Comparison of ENCODE assay signal across 7 cellular contexts in the genomic region with DNA sequence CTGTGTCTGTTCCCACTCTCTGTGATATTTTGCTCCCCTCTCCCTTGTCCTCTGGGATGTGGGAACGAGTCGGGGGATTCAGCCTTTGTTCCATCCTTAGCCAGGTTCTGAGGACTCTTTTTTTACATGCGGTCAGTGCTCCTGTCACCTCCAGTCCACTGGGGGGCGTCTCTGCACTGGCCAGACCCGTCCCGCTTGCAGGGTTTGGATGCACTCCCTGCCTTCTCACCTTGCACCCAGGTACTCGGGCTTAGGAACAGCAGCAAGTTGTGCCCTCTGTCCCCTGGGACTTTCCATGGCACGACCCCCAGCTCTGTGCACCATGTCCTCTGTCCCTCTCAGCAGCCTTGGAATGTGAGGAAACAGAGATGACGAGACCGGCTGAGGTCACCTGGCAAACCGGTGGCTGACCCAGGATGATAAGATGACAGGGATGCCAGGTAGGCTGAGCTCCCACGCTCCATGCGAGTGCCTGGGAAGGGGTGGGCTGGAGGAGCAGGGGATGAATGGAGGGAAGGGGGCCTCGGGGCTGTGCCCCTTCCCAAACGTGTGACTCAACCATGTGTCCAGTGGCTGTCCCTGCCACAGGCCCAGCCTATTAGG. TPM values are rescaled to one million over a fixed set of nuclear protein-coding genes. Genes with fewer than 3 reads are reported as not detected.
A peak's percentile ranks its signal among the peaks of the same experiment; 100 is the strongest.
DNase-seq lines count a peak whose midpoint lies in the region; ATAC-seq and TF ChIP-seq lines count a peak whose summit lies in the region.

No MANE protein-coding gene starts in this region.

- H3K4me3 ChIP-seq in epithelial cell of esophagus (ENCODE audit: low read length) = no peak overlapping the region
- H3K4me3 ChIP-seq in vagina = no peak overlapping the region

- no peaks in the 10 kb centered on the region for H3K36me3 Mint-ChIP-seq in naive thymus-derived CD8-positive, alpha-beta T cell

- peaks cover 10 to 18% (median 12%) of the 10 kb centered on the region in 5 donors for H3K27me3 Mint-ChIP-seq in naive thymus-derived CD8-positive, alpha-beta T cell

- DNase-seq in GM13976 (ENCODE audit: low spot score) = peak; percentile 82
- peak; percentile 22 to 48 for DNase-seq in NCI-H1930 (lab: John Stamatoyannopoulos, UW)
- DNase-seq in activated CD4-positive, alpha-beta T cell treated with anti-CD3 and anti-CD28 coated beads, Interleukin-2, amount 50 U/mL, for 4 hours = peak; percentile 33 to 36
- peak; percentile 64 for DNase-seq in epithelial cell of esophagus (ENCODE audit: low read depth)
- peak; percentile 5 to 82 (median 33) for DNase-seq in naive thymus-derived CD8-positive, alpha-beta T cell
- DNase-seq in vagina (ENCODE audit: extremely low spot score in 2 of 2) = no peak

- in situ Hi-C loops in GM13976 (cut with MboI; ENCODE audit: low sequenced_read_pairs, unreplicated experiment) = loop anchor here (10.0 kb wide), 1 partner anchor 133 kb away; no protein-coding TSS in a partner anchor

- no peak overlapping the region for H3K27ac ChIP-seq in vagina

- peak; percentile 69 for TF ChIP-seq CTCF in GM13976 (IDR thresholded peaks at IDR 0.05; ENCODE audit: borderline replicate concordance, control extremely low read depth, extremely low read depth, insufficient read depth, missing control alignments)
- peak; percentile 72 for TF ChIP-seq CTCF in epithelial cell of esophagus (IDR thresholded peaks at IDR 0.05; ENCODE audit: insufficient read depth, low read depth, low read length, missing control alignments)
- TF ChIP-seq CTCF in vagina (IDR thresholded peaks at IDR 0.05) = peak; percentile 46 to 65 (median 52)

- ATAC-seq in naive thymus-derived CD8-positive, alpha-beta T cell = peak; percentile 38 to 75
- ATAC-seq in GM18511 (IDR thresholded peaks at IDR 0.05; ENCODE audit: unreplicated experiment) = no peak

- no peaks in the 10 kb centered on the region for H3K27me3 ChIP-seq in vagina

- H3K4me1 ChIP-seq in vagina = peaks cover 8% of the 10 kb centered on the region

- H3K4me1 Mint-ChIP-seq in naive thymus-derived CD8-positive, alpha-beta T cell = peaks cover 0 to 2% (median 0%) of the 10 kb centered on the region in 4 donors

- intact Hi-C loops in vagina (cut with DNase I) = no loop called here

- no peaks in the 10 kb centered on the region for H3K36me3 ChIP-seq in vagina

- POLR2A ChIA-PET in naive thymus-derived CD8-positive, alpha-beta T cell (lab: Charles Lee) = interaction anchor here (1.1 to 1.4 kb wide), 2 partner anchors 125 to 130 kb away, joined by 3 to 7 read pairs; no protein-coding TSS in a partner anchor

- no peaks in the 10 kb centered on the region for H3K9me3 Mint-ChIP-seq in naive thymus-derived CD8-positive, alpha-beta T cell

- no peak overlapping the region for H3K4me3 Mint-ChIP-seq in naive thymus-derived CD8-positive, alpha-beta T cell

- H3K27ac Mint-ChIP-seq in naive thymus-derived CD8-positive, alpha-beta T cell = no peak overlapping the region

- TF ChIP-seq POLR2A in vagina (IDR thresholded peaks at IDR 0.05) = no peak

- no peaks in the 10 kb centered on the region for H3K9me3 ChIP-seq in vagina

RNA-seq across cellular contexts. Expression of gene FGD5, which starts 27.3 kb away (rescaled TPM):
- total RNA-seq in naive thymus-derived CD8-positive, alpha-beta T cell = under 1 TPM in 1 of 2 experiments, not detected in 1; 0.05 TPM
- not detected for polyA plus RNA-seq in naive thymus-derived CD8-positive, alpha-beta T cell
- total RNA-seq in vagina = 16.2 TPM

Comparison
In these comparisons a context has a peak if more than half of its experiments do, and no peak if none do; other contexts are left out.
1. DNase-seq: peak in GM13976 (single experiment), NCI-H1930 (2 of 2), activated CD4-positive, alpha-beta T cell treated with anti-CD3 and anti-CD28 coated beads, Interleukin-2, amount 50 U/mL, for 4 hours (2 of 2), epithelial cell of esophagus (single experiment) and naive thymus-derived CD8-positive, alpha-beta T cell (10 of 10); none in vagina (0 of 2).
2. RNA of gene FGD5, which starts 27.3 kb away (total RNA-seq): 16.2 TPM in vagina (single experiment); 0.05 TPM in naive thymus-derived CD8-positive, alpha-beta T cell; every median in the first group is over 10 times any median in the second.
3. Peak in every context shown above with its lines, with median percentiles within 50 percentile points of each other: CTCF ChIP-seq.